8 cellular contexts compared by ENCODE assay signal in the genomic region with DNA sequence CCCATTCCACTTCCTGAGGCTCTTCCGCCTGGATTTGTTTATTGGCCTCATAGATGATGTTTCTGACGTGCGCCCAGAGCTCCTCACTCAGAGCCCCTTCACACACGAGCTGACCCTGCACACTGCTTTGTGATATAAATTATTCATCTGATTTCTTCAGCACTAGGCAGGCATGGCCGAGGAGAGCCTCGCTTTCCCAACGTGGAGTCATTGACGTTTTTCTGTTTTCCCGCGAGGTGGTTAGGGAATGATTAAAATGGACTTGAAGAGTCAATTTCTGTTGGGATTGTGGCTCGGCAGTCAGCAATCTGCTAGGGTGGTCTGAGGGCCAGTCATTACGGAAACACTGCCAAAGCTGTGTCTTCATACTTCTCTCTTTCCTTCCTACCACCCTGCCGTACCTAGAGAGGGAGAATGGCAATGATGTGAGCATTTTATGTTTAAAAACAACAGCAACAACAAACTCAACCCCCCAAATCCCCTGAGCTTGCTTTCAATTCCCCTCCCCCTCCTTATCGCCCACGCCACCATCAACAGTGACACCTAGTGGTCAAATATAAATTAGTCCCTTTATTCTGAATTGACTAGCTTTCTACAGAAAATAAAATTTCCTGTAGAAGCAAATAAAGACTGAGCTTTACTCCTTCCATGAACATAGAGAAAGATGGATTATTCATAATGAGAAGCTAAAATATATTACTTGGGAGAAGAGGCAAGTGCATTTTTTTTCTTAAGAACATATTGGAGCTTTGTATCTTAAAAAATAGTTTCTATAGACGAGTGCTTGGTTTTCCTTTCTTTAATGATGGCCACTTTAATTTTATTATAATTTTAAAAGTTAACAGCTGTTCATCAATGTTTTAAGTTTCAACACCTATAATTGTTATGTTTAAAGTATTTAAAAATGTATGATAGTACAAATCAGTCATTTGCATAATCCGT.
DNase-seq lines count a peak whose midpoint lies in the region; ATAC-seq lines count a peak whose summit lies in the region.

No MANE protein-coding gene starts in this region.

- ATAC-seq in HG02642 (IDR thresholded peaks at IDR 0.05; ENCODE audit: poor library complexity, unreplicated experiment): no peak

- no peak overlapping the region for H4K8ac ChIP-seq in neuronal stem cell (ENCODE audit: low read depth, low read length)

- in situ Hi-C loops in G401 (cut with HindIII; ENCODE audit: low sequenced_read_pairs): no loop called here

- peak overlapping the region; percentile 64 for H3K4me3 ChIP-seq in HUES6 (ENCODE audit: low read depth, low read length)
- H3K4me3 ChIP-seq in NT2/D1 (ENCODE audit: insufficient read length, low read depth): no peak overlapping the region
- peak overlapping the region in 1 of 2 donors; percentile 37 for H3K4me3 ChIP-seq in neuronal stem cell (ENCODE audit: low read length in 2 of 2)

- no CpG with 5 or more reads among the region's 17 CpGs for WGBS in neuronal stem cell (ENCODE audit: extremely low coverage in 2 of 2, insufficient read length in 2 of 2, insufficient replicate concordance in 1 of 2), 2 donors

- H3K79me1 ChIP-seq in neuronal stem cell (ENCODE audit: low read depth, low read length): no peaks in the 10 kb centered on the region

- H3K27me3 ChIP-seq in HUES6 (ENCODE audit: control insufficient read depth, insufficient read depth, low read length) (peaks cover 68% of the 10 kb centered on the region), NT2/D1 (ENCODE audit: insufficient read depth, insufficient read length) (no peaks in the 10 kb centered on the region), neuronal stem cell (ENCODE audit: control insufficient read depth in 3 of 3, insufficient read depth in 3 of 3, low read depth in 1 of 3, low read length in 3 of 3) (peaks cover 0 to 8% (median 0%) of the 10 kb centered on the region in 3 experiments)

- no peak overlapping the region for H2BK12ac ChIP-seq in neuronal stem cell (ENCODE audit: low read length)

- no peak overlapping the region for H3K18ac ChIP-seq in neuronal stem cell (ENCODE audit: low read length)

- H3K27ac ChIP-seq in HUES6 (ENCODE audit: low read depth, low read length): no peak overlapping the region
- H3K27ac ChIP-seq in neuronal stem cell (replicated peaks; ENCODE audit: low read length): no peak overlapping the region

- no peak overlapping the region for H2BK120ac ChIP-seq in neuronal stem cell (ENCODE audit: low read depth, low read length)

- DNase-seq in G401 (ENCODE audit: low spot score): peak; percentile 71
- DNase-seq in NT2/D1 (ENCODE audit: low read depth, low spot score): peak; percentile 51
- peak; percentile 13 for DNase-seq in activated naive CD4-positive, alpha-beta T cell treated with anti-CD3 and anti-CD28 coated beads, Interleukin-2, amount 50 U/mL, for 16 hours
- peak; percentile 67 for DNase-seq in foreskin melanocyte
- DNase-seq in neuronal stem cell (ENCODE audit: low spot score): peak; percentile 57
- DNase-seq in islet precursor cell: no peak

- H3K23ac ChIP-seq in neuronal stem cell (ENCODE audit: low read depth, low read length, poor library complexity): no peak overlapping the region

- H3K36me3 ChIP-seq in HUES6 (ENCODE audit: control insufficient read depth, insufficient read depth, low read length) (no peaks in the 10 kb centered on the region), NT2/D1 (ENCODE audit: insufficient read depth, insufficient read length, low read length) (no peaks in the 10 kb centered on the region), neuronal stem cell (replicated peaks in 1 of 2; ENCODE audit: control insufficient read depth in 2 of 2, insufficient read depth in 2 of 2, low read length in 2 of 2) (no peaks in the 10 kb centered on the region)

- no peak overlapping the region for H4K91ac ChIP-seq in neuronal stem cell (ENCODE audit: low read depth, low read length, poor library complexity)

- no peak overlapping the region for H2BK15ac ChIP-seq in neuronal stem cell (ENCODE audit: low read length)

- peak overlapping the region; percentile 35 for H3K4me2 ChIP-seq in neuronal stem cell (ENCODE audit: insufficient read depth, low read length, poor library complexity, severe bottlenecking)

- no peak overlapping the region for H3K4ac ChIP-seq in neuronal stem cell (ENCODE audit: low read length)

- H3K14ac ChIP-seq in neuronal stem cell (ENCODE audit: low read length): no peak overlapping the region

- H3K9ac ChIP-seq in HUES6 (ENCODE audit: low read length): no peak overlapping the region
- no peak overlapping the region for H3K9ac ChIP-seq in NT2/D1 (ENCODE audit: insufficient read length, low read depth)
- no peak overlapping the region for H3K9ac ChIP-seq in neuronal stem cell (ENCODE audit: low read depth, low read length, poor library complexity)

- peak overlapping the region; percentile 60 for H2AFZ ChIP-seq in neuronal stem cell (ENCODE audit: low read length)

- no peak overlapping the region for H2AK5ac ChIP-seq in neuronal stem cell (ENCODE audit: low read depth, low read length)

- H3K9me3 ChIP-seq in HUES6 (ENCODE audit: control insufficient read depth, insufficient read depth, low read depth, low read length): no peaks in the 10 kb centered on the region
- H3K9me3 ChIP-seq in NT2/D1 (ENCODE audit: insufficient read depth, low read length): no peaks in the 10 kb centered on the region
- H3K9me3 ChIP-seq in neuronal stem cell (replicated peaks in 1 of 2; ENCODE audit: control insufficient read depth in 2 of 2, insufficient read depth in 1 of 2, low read depth in 1 of 2, low read length in 2 of 2): no peaks in the 10 kb centered on the region

- 0 out of 2 replicates have a peak, but pooled peaks cover 6% of the 10 kb centered on the region for H3K4me1 ChIP-seq in HUES6 (ENCODE audit: control insufficient read depth, insufficient read depth, low read length)
- H3K4me1 ChIP-seq in NT2/D1 (ENCODE audit: insufficient read depth, insufficient read length): no peaks in the 10 kb centered on the region
- H3K4me1 ChIP-seq in neuronal stem cell (ENCODE audit: control insufficient read depth in 2 of 2, insufficient read depth in 1 of 2, low read depth in 1 of 2, low read length in 2 of 2): peaks cover 0 to 4% of the 10 kb centered on the region in 2 donors

- no peak overlapping the region for H2BK5ac ChIP-seq in neuronal stem cell (ENCODE audit: low read length)
